36 cellular contexts compared by ENCODE assay signal in genomic region chr4:183727482-183727881, GRCh38.
"Had no signal": no experiment of that assay in that cellular context is flagged by ENCODE, and none has a peak within 500 bp of the region (broad histone marks: within the 10 kb centered on the region; RNA-seq: fewer than 3 reads in every experiment).

No MANE protein-coding gene starts in this region.

- H3K9me3 ChIP-seq: MG63 had no signal

- H3K4me2 ChIP-seq: KMS-11 had no signal

- H3K27me3 ChIP-seq: MG63 had no signal

- H3K27ac ChIP-seq: KMS-11 had no signal

- H3K9ac ChIP-seq: KMS-11 had no signal

- DNase-seq: Karpas-422, Kasumi-1, MG63, MM.1S, MV-4-11, NCI-H1048, NCI-H1092, NCI-H1092 treated with DMSO at 0.1 percent for 48 hours, NCI-H1105, NCI-H1105 treated with DMSO at 0.1 percent for 48 hours, NCI-H1417, NCI-H1417 treated with DMSO at 0.1 percent for 48 hours, NCI-H1436, NCI-H1436 treated with DMSO at 0.1 percent for 48 hours, NCI-H146, NCI-H1694, NCI-H1694 treated with DMSO at 0.1 percent for 48 hours, NCI-H187, NCI-H187 treated with DMSO at 0.1 percent for 48 hours, NCI-H1930, NCI-H2029, NCI-H2029 treated with DMSO at 0.1 percent for 48 hours, NCI-H2081, NCI-H2081 treated with DMSO at 0.1 percent for 48 hours, NCI-H2107, NCI-H2171, NCI-H2171 treated with DMSO at 0.1 percent for 48 hours, NCI-H2227 treated with DMSO at 0.1 percent for 48 hours, NCI-H226, NCI-H345, NCI-H446, NCI-H446 treated with DMSO at 0.1 percent for 48 hours, NCI-H510A, NCI-H510A treated with DMSO at 0.1 percent for 48 hours, NCI-H524 had no signal

- H3K36me3 ChIP-seq: MG63 had no signal

- H3K4me3 ChIP-seq: MG63 had no signal
